In the genomic region with DNA sequence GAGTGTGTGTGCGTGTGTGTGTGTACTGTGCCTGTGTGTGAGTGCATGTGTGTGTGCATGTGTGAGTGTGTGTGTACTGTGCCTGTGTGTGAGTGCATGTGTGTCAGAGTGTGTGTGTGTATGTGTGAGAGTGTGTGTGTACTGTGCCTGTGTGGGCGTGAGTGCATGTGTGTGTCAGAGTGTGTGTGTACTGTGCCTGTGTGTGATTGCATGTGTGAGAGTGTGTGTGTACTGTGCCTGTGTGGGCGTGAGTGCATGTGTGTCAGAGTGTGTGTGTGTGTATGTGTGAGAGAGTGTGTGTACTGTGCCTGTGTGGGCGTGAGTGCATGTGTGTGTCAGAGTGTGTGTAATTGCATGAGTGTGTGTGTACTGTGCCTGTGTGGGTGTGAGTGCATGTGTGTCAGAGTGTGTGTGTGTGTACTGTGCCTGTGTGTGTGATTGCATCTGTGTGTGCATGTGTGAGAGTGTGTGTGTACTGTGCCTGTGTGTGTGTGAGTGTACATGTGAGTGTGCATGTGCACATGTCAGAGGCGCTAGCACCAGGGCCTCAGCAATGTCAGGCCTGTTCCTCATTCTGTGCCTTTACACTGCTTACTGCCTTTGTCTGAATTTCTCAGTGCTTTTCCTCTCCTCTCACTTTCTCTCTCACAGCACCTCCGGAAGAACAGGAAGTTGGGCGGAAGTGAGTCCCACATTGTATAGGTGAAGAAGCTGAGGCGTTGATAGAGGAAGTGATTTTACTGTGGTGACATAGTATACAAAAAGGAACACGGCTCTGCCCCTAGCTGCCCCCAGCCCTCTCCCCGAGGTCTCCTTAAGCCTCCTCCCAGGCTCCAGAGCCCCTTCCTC, we compare ENCODE assay signal across 12 cellular contexts. TPM values are rescaled to one million over a fixed set of nuclear protein-coding genes. Genes with fewer than 3 reads are reported as not detected.
DNase-seq lines count a peak whose midpoint lies in the region; ATAC-seq, FAIRE-seq and TF ChIP-seq lines count a peak whose summit lies in the region.
"Had no signal": no experiment of that assay in that cellular context is flagged by ENCODE, and none has a peak within 500 bp of the region (broad histone marks: within the 10 kb centered on the region; RNA-seq: fewer than 3 reads in every experiment).

No MANE protein-coding gene starts in this region.

- no peaks in the 10 kb centered on the region for H3K9me3 Mint-ChIP-seq in CD14-positive monocyte

- no peaks in the 10 kb centered on the region for H3K36me3 ChIP-seq in left lung
- H3K36me3 ChIP-seq: HAP-1 had no signal

- no peaks in the 10 kb centered on the region for H3K9me3 ChIP-seq in left lung
- H3K9me3 ChIP-seq: HAP-1 had no signal

- peaks cover 0 to 22% of the 10 kb centered on the region in 2 donors for H3K4me1 ChIP-seq in left lung
- H3K4me1 ChIP-seq: HAP-1 had no signal

- H3K4me1 Mint-ChIP-seq in CD14-positive monocyte: peaks cover 18% of the 10 kb centered on the region

- H3K27ac Mint-ChIP-seq in CD14-positive monocyte: no peak overlapping the region

- H3K4me3 ChIP-seq in left lung: no peak overlapping the region
- H3K4me3 ChIP-seq: HAP-1 had no signal

- intact Hi-C loops in left lung (cut with DNase I) (no loop called here), CD14-positive monocyte (cut with micrococcal nuclease) (loop anchor here in 1 of 2 donors (10.0 kb wide), 1 partner anchor 213 kb away; no protein-coding TSS in a partner anchor)

- peak overlapping the region in 1 of 2 donors; percentile 74 for H3K27ac ChIP-seq in left lung

- ATAC-seq in GM21576 (IDR thresholded peaks at IDR 0.05; ENCODE audit: unreplicated experiment): peak; percentile 55
- peak; percentile 10 for ATAC-seq in left lung
- ATAC-seq in HG02970 (IDR thresholded peaks at IDR 0.05; ENCODE audit: low FRiP score, unreplicated experiment): no peak
- no peak for ATAC-seq in HG02884 (IDR thresholded peaks at IDR 0.05; ENCODE audit: unreplicated experiment)

- no peak overlapping the region for H3K4me3 Mint-ChIP-seq in CD14-positive monocyte

- no peak for TF ChIP-seq POLR2A in GM12891 (IDR thresholded peaks at IDR 0.05; ENCODE audit: low read depth, low read length)

- H3K27me3 Mint-ChIP-seq in CD14-positive monocyte (ENCODE audit: low read depth in 3 of 3): peaks cover 2 to 8% (median 2%) of the 10 kb centered on the region in 3 donors

- FAIRE-seq in GM12891 (lab: Jason Lieb, UNC): peak; percentile 83
- FAIRE-seq: G401.6, RCC 7860 had no signal

- no peaks in the 10 kb centered on the region for H3K27me3 ChIP-seq in left lung

- TF ChIP-seq CTCF in left lung (IDR thresholded peaks at IDR 0.05): no peak
- TF ChIP-seq CTCF in CD14-positive monocyte (IDR thresholded peaks at IDR 0.05): no peak

- DNase-seq in GM12891 (ENCODE audit: insufficient read length, low spot score) (no peak), NOMO-1 treated with dmso at 0.1 percent for 144 hours (lab: John Stamatoyannopoulos, UW; ENCODE audit: unreplicated experiment) (peak; percentile 33), left lung (no peak), NCI-H2171 treated with DMSO at 0.1 percent for 48 hours (lab: John Stamatoyannopoulos, UW) (no peak), CD14-positive monocyte (ENCODE audit: low spot score) (no peak)
- DNase-seq: NCI-H1092 treated with DMSO at 0.1 percent for 48 hours had no signal

- H3K36me3 Mint-ChIP-seq in CD14-positive monocyte: no peaks in the 10 kb centered on the region

TF ChIP-seq in GM12891, 5 proteins besides CTCF, POLR2A, EP300 and RAD21:
- TF ChIP-seq SPI1 (IDR thresholded peaks at IDR 0.05; ENCODE audit: low read depth, low read length) (peak; percentile 32; the same call in 1 of the 2 replicates), TAF1 (IDR thresholded peaks at IDR 0.05; ENCODE audit: low read depth, low read length) (no peak)

RNA-seq across cellular contexts. Expression of a gene that starts 4.9 kb away (rescaled TPM):
- polyA plus RNA-seq in GM12891 (2012; ENCODE audit: low read depth, missing spikeins): not detected
- under 1 TPM; 0.47 to 0.73 TPM for total RNA-seq in left lung
- polyA plus RNA-seq in CD14-positive monocyte: under 1 TPM; 0.28 to 0.42 TPM

Comparison
In these comparisons a context has a peak if more than half of its experiments do, and no peak if none do; other contexts are left out.
1. ATAC-seq: peak in GM21576 (single experiment) and left lung (single experiment); none in HG02970 (single experiment) and HG02884 (single experiment).